In the genomic region with DNA sequence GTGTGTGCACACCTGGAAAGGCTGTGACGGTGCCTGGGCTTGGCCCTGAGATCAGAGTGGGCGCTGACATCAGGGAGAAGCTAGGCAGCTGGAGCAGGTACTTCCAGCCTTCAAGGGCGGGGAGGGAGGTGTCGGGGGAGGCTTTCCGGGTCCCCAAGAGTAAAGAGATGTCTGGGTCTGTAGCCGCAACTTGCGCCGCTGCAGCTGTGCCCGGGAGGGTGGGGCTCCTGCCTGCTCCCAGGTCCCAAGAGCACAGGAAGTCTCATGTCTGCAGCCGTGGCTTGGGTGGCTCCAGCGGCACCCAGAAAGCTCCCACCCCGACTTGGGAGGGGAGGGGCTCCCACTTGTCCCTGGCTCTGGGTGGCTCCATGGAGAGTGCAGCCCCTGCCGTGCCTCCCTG, we compare ENCODE assay signal across 13 cellular contexts.
DNase-seq lines count a peak whose midpoint lies in the region; ATAC-seq and TF ChIP-seq lines count a peak whose summit lies in the region.
"Had no signal": no experiment of that assay in that cellular context is flagged by ENCODE, and none has a peak within 500 bp of the region (broad histone marks: within the 10 kb centered on the region; RNA-seq: fewer than 3 reads in every experiment).

No MANE protein-coding gene starts in this region.

- H3K36me3 Mint-ChIP-seq in activated CD8-positive, alpha-beta T cell treated with anti-CD3 and anti-CD28 coated beads for 36 hours (ENCODE audit: low read depth), result no peaks in the 10 kb centered on the region
- no peaks in the 10 kb centered on the region for H3K36me3 Mint-ChIP-seq in naive thymus-derived CD8-positive, alpha-beta T cell

- H3K9me3 Mint-ChIP-seq in activated CD8-positive, alpha-beta T cell treated with anti-CD3 and anti-CD28 coated beads for 36 hours, result peaks cover 3% of the 10 kb centered on the region
- H3K9me3 Mint-ChIP-seq in naive thymus-derived CD8-positive, alpha-beta T cell, result no peaks in the 10 kb centered on the region

- peak; percentile 15 for DNase-seq in activated CD8-positive, alpha-beta memory T cell treated with anti-CD3 and anti-CD28 coated beads, Interleukin-2, amount 50 U/mL, for 4 hours
- DNase-seq in activated CD8-positive, alpha-beta memory T cell treated with anti-CD3 and anti-CD28 coated beads, Interleukin-2, amount 50 U/mL, for 48 hours, result no peak
- peak; percentile 89 for DNase-seq in Jurkat, Clone E6-1 (ENCODE audit: low read depth, low spot score)
- DNase-seq in activated CD8-positive, alpha-beta T cell treated with anti-CD3 and anti-CD28 coated beads for 36 hours, result peak; percentile 17
- peak in 8 of 10 donors; percentile 21 to 70 (median 44) for DNase-seq in naive thymus-derived CD8-positive, alpha-beta T cell
- no peak for DNase-seq in AG08395 (ENCODE audit: low spot score)
- no peak for DNase-seq in retina
- DNase-seq: activated CD4-positive, CD25-positive, alpha-beta regulatory T cell; activated gamma-delta T cell; Caco-2; NCI-H1436 treated with DMSO at 0.1 percent for 48 hours had no signal

- H3K4me3 Mint-ChIP-seq in activated CD8-positive, alpha-beta T cell treated with anti-CD3 and anti-CD28 coated beads for 36 hours, result peak overlapping the region; percentile 45
- H3K4me3 Mint-ChIP-seq in naive thymus-derived CD8-positive, alpha-beta T cell, result peak overlapping the region; percentile 67 to 93 (median 82)

- POLR2A ChIA-PET in activated CD8-positive, alpha-beta T cell treated with anti-CD3 and anti-CD28 coated beads for 36 hours (lab: Charles Lee), result no interaction called here
- POLR2A ChIA-PET in naive thymus-derived CD8-positive, alpha-beta T cell (lab: Charles Lee), result interaction anchor here (1.2 to 3.0 kb wide), 3 partner anchors 11 to 40 kb away, joined by 4 to 39 read pairs (median 4); no protein-coding TSS in a partner anchor

- CTCF ChIA-PET in activated CD8-positive, alpha-beta T cell treated with anti-CD3 and anti-CD28 coated beads for 36 hours (lab: Charles Lee), result interaction anchor here (2.4 kb wide), 1 partner anchor 10 kb away, joined by 8 read pairs; no protein-coding TSS in a partner anchor

- peak; percentile 17 for ATAC-seq in activated CD8-positive, alpha-beta T cell treated with anti-CD3 and anti-CD28 coated beads for 36 hours
- peak; percentile 75 to 79 for ATAC-seq in naive thymus-derived CD8-positive, alpha-beta T cell
- no peak for ATAC-seq in GM18511 (IDR thresholded peaks at IDR 0.05; ENCODE audit: unreplicated experiment)

- no peaks in the 10 kb centered on the region for H3K27me3 Mint-ChIP-seq in activated CD8-positive, alpha-beta T cell treated with anti-CD3 and anti-CD28 coated beads for 36 hours
- peaks cover 0 to 3% (median 0%) of the 10 kb centered on the region in 5 donors for H3K27me3 Mint-ChIP-seq in naive thymus-derived CD8-positive, alpha-beta T cell

- intact Hi-C loops in activated CD8-positive, alpha-beta T cell treated with anti-CD3 and anti-CD28 coated beads for 36 hours (cut with micrococcal nuclease), result no loop called here

- peaks cover 52% of the 10 kb centered on the region for H3K4me1 Mint-ChIP-seq in activated CD8-positive, alpha-beta T cell treated with anti-CD3 and anti-CD28 coated beads for 36 hours (ENCODE audit: low read depth)
- peaks cover 26 to 69% (median 57%) of the 10 kb centered on the region in 4 donors for H3K4me1 Mint-ChIP-seq in naive thymus-derived CD8-positive, alpha-beta T cell

- TF ChIP-seq CTCF in activated CD8-positive, alpha-beta T cell treated with anti-CD3 and anti-CD28 coated beads for 36 hours (IDR thresholded peaks at IDR 0.05), result no peak

- H3K27ac Mint-ChIP-seq in activated CD8-positive, alpha-beta T cell treated with anti-CD3 and anti-CD28 coated beads for 36 hours, result peak overlapping the region; percentile 45
- peak overlapping the region; percentile 86 to 98 (median 94) for H3K27ac Mint-ChIP-seq in naive thymus-derived CD8-positive, alpha-beta T cell

- peak overlapping the region; percentile 37 for H3K4me3 ChIP-seq in Jurkat, Clone E6-1 (ENCODE audit: low read length)
- H3K4me3 ChIP-seq: coronary artery had no signal

Comparison
In these comparisons a context has a peak if more than half of its experiments do, and no peak if none do; other contexts are left out.
1. DNase-seq: peak in activated CD8-positive, alpha-beta memory T cell treated with anti-CD3 and anti-CD28 coated beads, Interleukin-2, amount 50 U/mL, for 4 hours (single experiment), Jurkat, Clone E6-1 (single experiment), activated CD8-positive, alpha-beta T cell treated with anti-CD3 and anti-CD28 coated beads for 36 hours (single experiment) and naive thymus-derived CD8-positive, alpha-beta T cell (8 of 10); none in activated CD8-positive, alpha-beta memory T cell treated with anti-CD3 and anti-CD28 coated beads, Interleukin-2, amount 50 U/mL, for 48 hours (single experiment), AG08395 (single experiment) and retina (single experiment).